In genomic region chr11:120192831-120193625, GRCh38 we compare ENCODE assay signal across 1 cellular context.
TF ChIP-seq lines count a peak whose summit lies in the region.

No MANE protein-coding gene starts in this region.

TF ChIP-seq in HepG2, 621 proteins besides CTCF, POLR2A, EP300 and RAD21 (continued from another document and continues in another):
- TF ChIP-seq THAP9 (CRISPR knock-in tag; IDR thresholded peaks at IDR 0.05; ENCODE audit: borderline replicate concordance) (peak; percentile 44; the same call in 1 of the 2 replicates), ZBTB20 (CRISPR knock-in tag; IDR thresholded peaks at IDR 0.05; ENCODE audit: borderline replicate concordance, low read depth) (no peak), ZNF431 (CRISPR knock-in tag; IDR thresholded peaks at IDR 0.05; ENCODE audit: borderline replicate concordance, low read depth) (no peak), RELA (CRISPR knock-in tag; IDR thresholded peaks at IDR 0.05) (no peak), CEBPZ (IDR thresholded peaks at IDR 0.05; ENCODE audit: low read length) (no peak), HHEX (CRISPR knock-in tag; IDR thresholded peaks at IDR 0.05) (no peak), REL (CRISPR knock-in tag; conservative IDR thresholded peaks at IDR 0.05) (no peak), KDM2A (CRISPR knock-in tag; IDR thresholded peaks at IDR 0.05; ENCODE audit: borderline replicate concordance, low read depth) (peak; percentile 70), ZNF205 (CRISPR knock-in tag; IDR thresholded peaks at IDR 0.05) (no peak; the same call in 1 of the 2 replicates), ZNF282 (IDR thresholded peaks at IDR 0.05; ENCODE audit: partially characterized antibody) (no peak), RXRA (CRISPR knock-in tag; IDR thresholded peaks at IDR 0.05) (peak; percentile 99), UBTF (CRISPR knock-in tag; IDR thresholded peaks at IDR 0.05) (peak; percentile 81), CCAR2 (optimal IDR thresholded peaks at IDR 0.05; ENCODE audit: low read depth, low read length) (no peak), RARA (CRISPR knock-in tag; IDR thresholded peaks at IDR 0.05) (peak; percentile 100), ZNF749 (CRISPR knock-in tag; IDR thresholded peaks at IDR 0.05; ENCODE audit: borderline replicate concordance) (no peak), ZNF101 (CRISPR knock-in tag; IDR thresholded peaks at IDR 0.05; ENCODE audit: borderline replicate concordance, low read depth) (no peak), MEIS2 (CRISPR knock-in tag; IDR thresholded peaks at IDR 0.05) (peak; percentile 70; the same call in 1 of the 2 replicates), SMAD3 (CRISPR knock-in tag; IDR thresholded peaks at IDR 0.05) (peak; percentile 46; the same call in 1 of the 2 replicates), ZBTB1 (CRISPR knock-in tag; IDR thresholded peaks at IDR 0.05; ENCODE audit: borderline replicate concordance) (no peak), ZNF549 (CRISPR knock-in tag; IDR thresholded peaks at IDR 0.05) (no peak), ZBTB44 (CRISPR knock-in tag; IDR thresholded peaks at IDR 0.05) (no peak), ZNF24 (IDR thresholded peaks at IDR 0.05) (no peak), ZNF619 (CRISPR knock-in tag; IDR thresholded peaks at IDR 0.05) (peak; percentile 59; the same call in 1 of the 2 replicates), ZNF652 (CRISPR knock-in tag; IDR thresholded peaks at IDR 0.05; ENCODE audit: borderline replicate concordance, low read depth) (peak; percentile 46; the same call in 1 of the 2 replicates), FOXA1 (IDR thresholded peaks at IDR 0.05) (no peak), FOXA1 (CRISPR knock-in tag; IDR thresholded peaks at IDR 0.05) (no peak), EEA1 (CRISPR knock-in tag; IDR thresholded peaks at IDR 0.05; ENCODE audit: borderline replicate concordance) (no peak; the same call in 1 of the 2 replicates), ZBTB7B (CRISPR knock-in tag; IDR thresholded peaks at IDR 0.05) (peak; percentile 83), ZNF34 (CRISPR knock-in tag; IDR thresholded peaks at IDR 0.05; ENCODE audit: borderline replicate concordance) (0 out of 2 replicates have a peak, but pooled peaks have one; percentile 53), POGK (CRISPR knock-in tag; conservative IDR thresholded peaks at IDR 0.05) (0 out of 2 replicates have a peak, but pooled peaks have one; percentile 32), FOSL2 (CRISPR knock-in tag; IDR thresholded peaks at IDR 0.05) (0 out of 2 replicates have a peak, but pooled peaks have one; percentile 31), CSRNP1 (CRISPR knock-in tag; IDR thresholded peaks at IDR 0.05) (peak; percentile 61; the same call in 1 of the 2 replicates), ZNF780A (CRISPR knock-in tag; IDR thresholded peaks at IDR 0.05) (no peak), HDAC2 (CRISPR knock-in tag; IDR thresholded peaks at IDR 0.05) (peak; percentile 80), GTF2F1 (IDR thresholded peaks at IDR 0.05; ENCODE audit: low read length) (no peak), STAT5B (CRISPR knock-in tag; IDR thresholded peaks at IDR 0.05) (no peak), ZNF800 (CRISPR knock-in tag; IDR thresholded peaks at IDR 0.05) (0 out of 2 replicates have a peak, but pooled peaks have one; percentile 29), SSRP1 (CRISPR knock-in tag; IDR thresholded peaks at IDR 0.05) (no peak), NFYC (CRISPR knock-in tag; IDR thresholded peaks at IDR 0.05) (peak; percentile 11; the same call in 1 of the 2 replicates), ZNF639 (CRISPR knock-in tag; conservative IDR thresholded peaks at IDR 0.05) (no peak), MZF1 (CRISPR knock-in tag; IDR thresholded peaks at IDR 0.05; ENCODE audit: borderline replicate concordance) (no peak; the same call in 1 of the 2 replicates)
